Comparison of ENCODE assay signal across 21 cellular contexts in the genomic region with DNA sequence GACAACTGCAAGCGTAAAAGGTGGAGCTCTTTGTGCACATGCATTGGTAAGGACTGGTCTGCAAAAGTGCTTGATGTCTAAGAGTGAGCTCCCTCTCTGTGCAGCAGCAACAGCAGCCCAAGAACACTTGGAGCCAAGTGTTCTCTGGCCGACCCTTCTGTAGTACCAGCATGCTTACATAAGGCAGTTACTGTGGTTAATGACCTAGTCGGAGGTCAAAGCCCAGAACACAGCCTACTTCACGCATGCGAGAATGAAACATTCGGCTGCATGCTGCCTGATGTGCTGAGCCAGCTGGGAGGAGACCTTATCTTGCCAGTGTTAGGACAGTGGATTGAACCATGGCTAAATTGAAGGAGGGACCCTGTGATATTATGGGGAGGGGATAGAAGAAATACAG.
"Had no signal": no experiment of that assay in that cellular context is flagged by ENCODE, and none has a peak within 500 bp of the region (broad histone marks: within the 10 kb centered on the region; RNA-seq: fewer than 3 reads in every experiment).

No MANE protein-coding gene starts in this region.

- FAIRE-seq: kidney had no signal

- DNase-seq: activated CD4-positive, alpha-beta T cell treated with anti-CD3 and anti-CD28 coated beads, Interleukin-2, amount 10 ng/mL, durations not matched to agents 7 days and 5 days; activated CD4-positive, CD25-positive, alpha-beta regulatory T cell treated with anti-CD3 and anti-CD28 coated beads, Interleukin-2, amount 50 U/mL, for 72 hours; activated CD8-positive, alpha-beta memory T cell treated with anti-CD3 and anti-CD28 coated beads, Interleukin-2, amount 10 ng/mL, durations not matched to agents 7 days and 5 days; activated CD8-positive, alpha-beta T cell treated with anti-CD3 and anti-CD28 coated beads for 36 hours; activated T-cell treated with anti-CD3 and anti-CD28 coated beads for 4 hours; endodermal cell; foreskin fibroblast; kidney; left lung; sigmoid colon; stimulated activated CD4-positive, alpha-beta T cell treated with anti-CD3 and anti-CD28 coated beads, Interleukin-2, amount 100 ng/mL, for 48 hours; stimulated activated CD8-positive, alpha-beta memory T cell treated with anti-CD3 and anti-CD28 coated beads, Interleukin-4, amount 100 ng/mL, for 48 hours; stimulated activated naive B cell treated with anti-CD40 and anti-IgM and Interleukin-4, amounts not matched to agents 10 μg/mL and 1 μg/mL and 100 μg/mL, for 72 hours; transverse colon; uterus; WERI-Rb-1 had no signal

- H3K4me1 Mint-ChIP-seq: endodermal cell; stimulated activated naive B cell treated with anti-CD40 and anti-IgM and Interleukin-4, amounts not matched to agents 10 μg/mL and 1 μg/mL and 100 μg/mL, for 72 hours had no signal

- H3K27ac ChIP-seq: breast epithelium, coronary artery, left lung, neutrophil, sigmoid colon, transverse colon, uterus, WERI-Rb-1 had no signal

- H3K9me3 Mint-ChIP-seq: activated CD4-positive, alpha-beta T cell treated with anti-CD3 and anti-CD28 coated beads, Interleukin-2, amount 10 ng/mL, durations not matched to agents 7 days and 5 days; activated CD8-positive, alpha-beta T cell treated with anti-CD3 and anti-CD28 coated beads for 36 hours; activated naive CD4-positive, alpha-beta T cell treated with anti-CD3 and anti-CD28 coated beads, Interleukin-2, amount 50 U/mL, for 72 hours; endodermal cell; nephron; stimulated activated naive B cell treated with anti-CD40 and anti-IgM and Interleukin-4, amounts not matched to agents 10 μg/mL and 1 μg/mL and 100 μg/mL, for 72 hours had no signal

- H3K4me1 ChIP-seq: sigmoid colon, transverse colon, uterus had no signal

- H3K27me3 Mint-ChIP-seq: activated CD4-positive, alpha-beta T cell treated with anti-CD3 and anti-CD28 coated beads, Interleukin-2, amount 10 ng/mL, durations not matched to agents 7 days and 5 days; activated CD8-positive, alpha-beta memory T cell treated with anti-CD3 and anti-CD28 coated beads, Interleukin-2, amount 10 ng/mL, durations not matched to agents 7 days and 5 days; activated CD8-positive, alpha-beta T cell treated with anti-CD3 and anti-CD28 coated beads for 36 hours; stimulated activated naive B cell treated with anti-CD40 and anti-IgM and Interleukin-4, amounts not matched to agents 10 μg/mL and 1 μg/mL and 100 μg/mL, for 72 hours had no signal

- H3K4me3 Mint-ChIP-seq: activated CD4-positive, alpha-beta T cell treated with anti-CD3 and anti-CD28 coated beads, Interleukin-2, amount 10 ng/mL, durations not matched to agents 7 days and 5 days; activated CD8-positive, alpha-beta memory T cell treated with anti-CD3 and anti-CD28 coated beads, Interleukin-2, amount 10 ng/mL, durations not matched to agents 7 days and 5 days; activated CD8-positive, alpha-beta T cell treated with anti-CD3 and anti-CD28 coated beads for 36 hours; endodermal cell; nephron; stimulated activated naive B cell treated with anti-CD40 and anti-IgM and Interleukin-4, amounts not matched to agents 10 μg/mL and 1 μg/mL and 100 μg/mL, for 72 hours had no signal

- ATAC-seq: activated CD8-positive, alpha-beta memory T cell treated with anti-CD3 and anti-CD28 coated beads, Interleukin-2, amount 10 ng/mL, durations not matched to agents 7 days and 5 days; activated CD8-positive, alpha-beta T cell treated with anti-CD3 and anti-CD28 coated beads for 36 hours; activated naive CD4-positive, alpha-beta T cell treated with anti-CD3 and anti-CD28 coated beads, Interleukin-2, amount 50 U/mL, for 72 hours; left lung; stimulated activated naive B cell treated with anti-CD40 and anti-IgM and Interleukin-4, amounts not matched to agents 10 μg/mL and 1 μg/mL and 100 μg/mL, for 72 hours had no signal

- H3K27me3 ChIP-seq: breast epithelium, left lung, neutrophil, sigmoid colon, transverse colon, uterus had no signal

- H3K27ac Mint-ChIP-seq: activated CD4-positive, alpha-beta T cell treated with anti-CD3 and anti-CD28 coated beads, Interleukin-2, amount 10 ng/mL, durations not matched to agents 7 days and 5 days; activated CD8-positive, alpha-beta memory T cell treated with anti-CD3 and anti-CD28 coated beads, Interleukin-2, amount 10 ng/mL, durations not matched to agents 7 days and 5 days; activated CD8-positive, alpha-beta T cell treated with anti-CD3 and anti-CD28 coated beads for 36 hours; endodermal cell; nephron; stimulated activated naive B cell treated with anti-CD40 and anti-IgM and Interleukin-4, amounts not matched to agents 10 μg/mL and 1 μg/mL and 100 μg/mL, for 72 hours had no signal

- H3K9me3 ChIP-seq: breast epithelium, left lung, neutrophil, sigmoid colon, transverse colon, uterus had no signal

- H3K36me3 ChIP-seq: breast epithelium, sigmoid colon, transverse colon, uterus had no signal

- H3K4me3 ChIP-seq: breast epithelium, coronary artery, left lung, sigmoid colon, transverse colon, uterus had no signal
